Comparison of ENCODE assay signal across 1 cellular context in the genomic region with DNA sequence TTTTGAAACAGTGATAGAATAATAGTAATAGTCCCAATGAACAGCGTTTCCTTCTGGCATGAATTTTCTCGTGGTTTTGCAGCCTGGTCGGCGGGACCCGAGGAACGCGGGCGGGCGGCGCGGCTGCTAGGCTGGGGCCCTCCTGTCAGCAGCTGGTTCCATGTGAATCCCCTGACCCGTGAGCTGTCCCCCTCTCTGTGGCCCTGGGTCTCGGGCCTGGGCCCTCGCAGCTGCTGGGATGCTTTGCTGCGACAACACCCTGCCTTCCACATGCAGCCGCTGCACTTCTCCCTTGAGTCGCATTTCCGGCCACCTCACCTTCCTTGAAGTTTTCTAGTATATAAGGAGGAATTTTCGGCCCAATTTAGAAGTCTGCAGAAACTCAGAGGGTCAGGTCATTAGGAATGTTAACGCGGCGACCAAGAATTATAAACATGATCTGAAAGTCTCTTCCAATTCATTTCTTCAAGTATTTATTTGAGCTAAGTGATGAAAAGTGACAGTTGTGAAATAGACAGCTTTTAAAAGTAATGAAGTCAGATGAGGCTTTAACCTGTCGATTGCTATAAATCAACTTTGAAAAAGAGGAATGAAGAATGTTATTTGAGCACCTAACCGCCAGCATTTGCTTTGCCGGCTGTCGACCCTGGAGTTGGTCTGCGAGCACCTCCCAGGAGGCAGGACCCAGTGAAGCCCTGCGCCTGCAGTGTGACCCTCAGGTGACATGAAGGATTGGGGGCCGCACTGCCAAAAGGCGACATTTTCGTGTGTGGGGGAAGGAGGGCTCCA.
TF ChIP-seq lines count a peak whose summit lies in the region.

No MANE protein-coding gene starts in this region.

TF ChIP-seq in IMR-90, 13 proteins besides CTCF, POLR2A, EP300 and RAD21 (continued from another document):
- TF ChIP-seq, protein P1, sequence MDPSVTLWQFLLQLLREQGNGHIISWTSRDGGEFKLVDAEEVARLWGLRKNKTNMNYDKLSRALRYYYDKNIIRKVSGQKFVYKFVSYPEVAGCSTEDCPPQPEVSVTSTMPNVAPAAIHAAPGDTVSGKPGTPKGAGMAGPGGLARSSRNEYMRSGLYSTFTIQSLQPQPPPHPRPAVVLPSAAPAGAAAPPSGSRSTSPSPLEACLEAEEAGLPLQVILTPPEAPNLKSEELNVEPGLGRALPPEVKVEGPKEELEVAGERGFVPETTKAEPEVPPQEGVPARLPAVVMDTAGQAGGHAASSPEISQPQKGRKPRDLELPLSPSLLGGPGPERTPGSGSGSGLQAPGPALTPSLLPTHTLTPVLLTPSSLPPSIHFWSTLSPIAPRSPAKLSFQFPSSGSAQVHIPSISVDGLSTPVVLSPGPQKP (IDR thresholded peaks at IDR 0.05; ENCODE audit: borderline replicate concordance, low read depth, low read length), result no peak
- TF ChIP-seq MAZ (IDR thresholded peaks at IDR 0.05; ENCODE audit: borderline replicate concordance, low read depth, low read length) (no peak), RCOR1 (IDR thresholded peaks at IDR 0.05; ENCODE audit: insufficient replicate concordance, low read length) (no peak), RFX5 (IDR thresholded peaks at IDR 0.05; ENCODE audit: low read depth, low read length) (no peak), CHD1 (IDR thresholded peaks at IDR 0.05; ENCODE audit: low read depth, low read length) (no peak), BHLHE40 (IDR thresholded peaks at IDR 0.05; ENCODE audit: low read depth, low read length) (no peak), MXI1 (IDR thresholded peaks at IDR 0.05; ENCODE audit: borderline replicate concordance, low read depth, low read length) (no peak), SMC3 (IDR thresholded peaks at IDR 0.05; ENCODE audit: low read depth, low read length) (no peak), NFE2L2 (IDR thresholded peaks at IDR 0.05; ENCODE audit: low read depth, low read length) (no peak), MAFK (IDR thresholded peaks at IDR 0.05; ENCODE audit: low read depth, low read length) (no peak)
- TF ChIP-seq, protein P2, sequence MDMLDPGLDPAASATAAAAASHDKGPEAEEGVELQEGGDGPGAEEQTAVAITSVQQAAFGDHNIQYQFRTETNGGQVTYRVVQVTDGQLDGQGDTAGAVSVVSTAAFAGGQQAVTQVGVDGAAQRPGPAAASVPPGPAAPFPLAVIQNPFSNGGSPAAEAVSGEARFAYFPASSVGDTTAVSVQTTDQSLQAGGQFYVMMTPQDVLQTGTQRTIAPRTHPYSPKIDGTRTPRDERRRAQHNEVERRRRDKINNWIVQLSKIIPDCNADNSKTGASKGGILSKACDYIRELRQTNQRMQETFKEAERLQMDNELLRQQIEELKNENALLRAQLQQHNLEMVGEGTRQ (IDR thresholded peaks at IDR 0.05; ENCODE audit: low read depth, low read length), result no peak
